In genomic region chr6:158972241-158973233, GRCh38 we compare ENCODE assay signal across 8 cellular contexts. TPM values are rescaled to one million over a fixed set of nuclear protein-coding genes. Genes with fewer than 3 reads are reported as not detected.
DNase-seq lines count a peak whose midpoint lies in the region; ATAC-seq, FAIRE-seq and TF ChIP-seq lines count a peak whose summit lies in the region.

No MANE protein-coding gene starts in this region.

- H3K36me3 ChIP-seq in K562 (ENCODE audit: control insufficient read depth, insufficient read depth, low read length): no peaks in the 10 kb centered on the region

- POLR2A ChIA-PET in K562 (lab: Yijun Ruan, JAX): interaction anchor here (0.7 kb wide), 1 partner anchor 153 kb away, joined by 3 read pairs; the partner anchor contains the start of gene EZR

- no TSS peak for BruUV-seq in K562 (replicated peaks; lab: Mats Ljungman, UMichigan)

- peaks cover 17 to 18% of the 10 kb centered on the region in 2 donors for H3K36me3 Mint-ChIP-seq in stimulated activated naive B cell treated with anti-CD40 and anti-IgM and Interleukin-4, amounts not matched to agents 10 μg/mL and 1 μg/mL and 100 μg/mL, for 72 hours

- no peaks in the 10 kb centered on the region for H3K4me1 ChIP-seq in K562 (replicated peaks in 1 of 2; ENCODE audit: control insufficient read depth in 2 of 2, insufficient read depth in 2 of 2, low read length in 2 of 2)

- ATAC-seq in K562: peak; percentile 83
- peak; percentile 59 to 65 for ATAC-seq in stimulated activated naive B cell treated with anti-CD40 and anti-IgM and Interleukin-4, amounts not matched to agents 10 μg/mL and 1 μg/mL and 100 μg/mL, for 72 hours (replicated peaks)
- ATAC-seq in GM21723 (IDR thresholded peaks at IDR 0.05; ENCODE audit: unreplicated experiment): no peak

- peaks cover 7% of the 10 kb centered on the region in 2 donors for H3K9me3 Mint-ChIP-seq in stimulated activated naive B cell treated with anti-CD40 and anti-IgM and Interleukin-4, amounts not matched to agents 10 μg/mL and 1 μg/mL and 100 μg/mL, for 72 hours

- in situ Hi-C loops in GM13976 (cut with MboI; ENCODE audit: low sequenced_read_pairs, unreplicated experiment): loop anchor here (5.0 to 25.0 kb wide), 2 partner anchors 260 to 760 kb away; no protein-coding TSS in a partner anchor
- in situ Hi-C loops in K562 (cut with MboI): loop anchor here (5.0 to 10.0 kb wide), 2 partner anchors 180 to 758 kb away; no protein-coding TSS in a partner anchor

- intact Hi-C loops in K562 (cut with micrococcal nuclease): loop anchor here (1.0 to 5.0 kb wide), 4 partner anchors 179 to 750 kb away; no protein-coding TSS in a partner anchor

- CTCF ChIA-PET in K562 (lab: Yijun Ruan, JAX; ENCODE audit: low intra/inter-chr PET ratio): interaction anchor here (0.7 to 3.4 kb wide), 13 partner anchors 14 to 758 kb away, joined by 3 to 49 read pairs (median 5); no protein-coding TSS in a partner anchor

- TF ChIP-seq CTCF in AG09319 (IDR thresholded peaks at IDR 0.05; ENCODE audit: low read depth, low read length): peak; percentile 27
- peak; percentile 27 for TF ChIP-seq CTCF in GM13976 (IDR thresholded peaks at IDR 0.05; ENCODE audit: borderline replicate concordance, control extremely low read depth, extremely low read depth, insufficient read depth, missing control alignments)
- TF ChIP-seq CTCF in K562 (IDR thresholded peaks at IDR 0.05 in 2 of 3, conservative IDR thresholded peaks at IDR 0.05 in 1 of 3; ENCODE audit: insufficient read depth in 2 of 3, low read depth in 1 of 3, low read length in 3 of 3): peak; percentile 41 to 86 (median 51); a peak in 4 of 6 replicates

- no peak overlapping the region for H3K4me3 ChIP-seq in K562

- FAIRE-seq in K562 (lab: Jason Lieb, UNC): peak; percentile 88

- no peak overlapping the region for H3K27ac Mint-ChIP-seq in stimulated activated naive B cell treated with anti-CD40 and anti-IgM and Interleukin-4, amounts not matched to agents 10 μg/mL and 1 μg/mL and 100 μg/mL, for 72 hours

- no peak overlapping the region for H3K9ac ChIP-seq in K562 (ENCODE audit: insufficient read depth in 1 of 2, low read depth in 2 of 2, low read length in 2 of 2)

- H3K4me3 Mint-ChIP-seq in stimulated activated naive B cell treated with anti-CD40 and anti-IgM and Interleukin-4, amounts not matched to agents 10 μg/mL and 1 μg/mL and 100 μg/mL, for 72 hours: no peak overlapping the region

- TF ChIP-seq POLR2A in K562 (conservative IDR thresholded peaks at IDR 0.05): no peak

- peak; percentile 98 for TF ChIP-seq RAD21 in K562 (CRISPR knock-in tag; conservative IDR thresholded peaks at IDR 0.05 in 1 of 2, IDR thresholded peaks at IDR 0.05 in 1 of 2)

- no peaks in the 10 kb centered on the region for H3K9me1 ChIP-seq in K562 (ENCODE audit: control insufficient read depth, insufficient read depth, low read length)

- H4K20me1 ChIP-seq in K562 (replicated peaks; ENCODE audit: control insufficient read depth, insufficient read depth, low read length): no peaks in the 10 kb centered on the region

- TF ChIP-seq EP300 in K562 (IDR thresholded peaks at IDR 0.05; ENCODE audit: low read length): no peak

- no peak overlapping the region for H3K27ac ChIP-seq in K562 (ENCODE audit: extremely low read depth, low read depth, low read length)

- no peaks in the 10 kb centered on the region for H3K27me3 Mint-ChIP-seq in stimulated activated naive B cell treated with anti-CD40 and anti-IgM and Interleukin-4, amounts not matched to agents 10 μg/mL and 1 μg/mL and 100 μg/mL, for 72 hours

- no peaks in the 10 kb centered on the region for H3K79me2 ChIP-seq in K562 (ENCODE audit: control insufficient read depth, insufficient read depth, low read length)

- peak; percentile 18 for DNase-seq in AG09319 (ENCODE audit: extremely low read depth, low read depth)
- DNase-seq in GM13976 (ENCODE audit: low spot score): peak; percentile 53
- peak; percentile 27 to 72 for DNase-seq in NCI-H446 (lab: John Stamatoyannopoulos, UW)
- DNase-seq in K562 (ENCODE audit: extremely low read depth in 1 of 4, low spot score in 3 of 4): peak; percentile 49 to 71 (median 52)
- DNase-seq in iPS-NIHi11 (ENCODE audit: low spot score): peak; percentile 42
- no peak for DNase-seq in stimulated activated naive B cell treated with anti-CD40 and anti-IgM and Interleukin-4, amounts not matched to agents 10 μg/mL and 1 μg/mL and 100 μg/mL, for 72 hours
- no peak for DNase-seq in OCI-M2 (lab: John Stamatoyannopoulos, UW; ENCODE audit: unreplicated experiment)

- H3K9me3 ChIP-seq in K562 (replicated peaks; ENCODE audit: control insufficient read depth, insufficient read depth, low read depth, low read length): peaks cover 4% of the 10 kb centered on the region; the same call in 1 of the 2 replicates

- peaks cover 2 to 8% of the 10 kb centered on the region in 2 donors for H3K4me1 Mint-ChIP-seq in stimulated activated naive B cell treated with anti-CD40 and anti-IgM and Interleukin-4, amounts not matched to agents 10 μg/mL and 1 μg/mL and 100 μg/mL, for 72 hours

- no peaks in the 10 kb centered on the region for H3K27me3 ChIP-seq in K562 (ENCODE audit: control insufficient read depth in 2 of 2, insufficient read depth in 2 of 2, low read length in 2 of 2)

- H3K4me2 ChIP-seq in K562 (ENCODE audit: insufficient read depth, low read length): no peak overlapping the region

- H2AFZ ChIP-seq in K562 (ENCODE audit: low read depth, low read length): no peak overlapping the region

- 7% methylated on average over 4 of the region's 4 CpGs for WGBS in K562 (ENCODE audit: insufficient coverage, low coverage, missing lambda C conversion rate)

TF ChIP-seq in K562, 482 proteins besides CTCF, POLR2A, EP300 and RAD21 (continues in another document):
- TF ChIP-seq ZNF143 (CRISPR knock-in tag; IDR thresholded peaks at IDR 0.05) (no peak), TAF9B (IDR thresholded peaks at IDR 0.05; ENCODE audit: partially characterized antibody) (no peak), VEZF1 (CRISPR knock-in tag; IDR thresholded peaks at IDR 0.05) (peak; percentile 28; the same call in 1 of the 2 replicates), NBN (IDR thresholded peaks at IDR 0.05; ENCODE audit: low read depth) (no peak), SMC3 (conservative IDR thresholded peaks at IDR 0.05; ENCODE audit: insufficient read depth, low read depth, low read length) (peak; percentile 92), ZNF518B (CRISPR knock-in tag; IDR thresholded peaks at IDR 0.05) (no peak), ARID2 (IDR thresholded peaks at IDR 0.05) (0 out of 2 replicates have a peak, but pooled peaks have one; percentile 72)

RNA-seq across cellular contexts. Expression of gene RSPH3, which starts 27.5 kb away (rescaled TPM):
- 1.7 TPM in 2 replicates for total RNA-seq in K562 (2011; cell fraction: chromatin; rRNA removed; ENCODE audit: low replicate concordance)
- 0.79 and 0.83 TPM in 2 replicates for total RNA-seq in K562 (2011; cell fraction: nucleolus; rRNA removed)
- 0.88 and 5.3 TPM in 2 replicates for total RNA-seq in K562 (2011; cell fraction: nucleoplasm; rRNA removed)
- total RNA-seq in K562 (2014; rRNA removed) (1.6 and 1.7 TPM in 2 replicates), K562 (2014; rRNA removed; fragmentation: Illumina TruSeq; extraction: Trizol) (1.8 and 1.9 TPM in 2 replicates), K562 (2015; rRNA removed; fragmentation: Illumina TruSeq; extraction: Trizol) (2.0 and 2.3 TPM in 2 replicates), K562 (2021) (2.6 and 2.9 TPM in 2 replicates)
- polyA plus RNA-seq in K562 (2011; rRNA removed) (1.2 and 1.3 TPM in 2 replicates), K562 (2014; fragmentation: Illumina TruSeq; extraction: Trizol) (1.3 and 2.1 TPM in 2 replicates), K562 (2014; fragmentation: Nextera tagmentation; extraction: Ambion mirVana) (under 1 TPM; 0.52 to 0.68 TPM), K562 (2014; rRNA removed) (1.3 and 1.5 TPM in 2 replicates)
- 0.60 and 1.4 TPM in 2 replicates for polyA plus RNA-seq in K562 (2011; cell fraction: cytosol; rRNA removed)
- 0.80 and 1.8 TPM in 2 replicates for polyA plus RNA-seq in K562 (2011; cell fraction: nucleus; rRNA removed)
- 2.9 and 4.4 TPM in 2 replicates for polyA plus RNA-seq in K562 (2012)
- 2.1 and 3.6 TPM in 2 replicates for polyA minus RNA-seq in K562 (2011; rRNA and poly(A)+ RNA removed)
- polyA minus RNA-seq in K562 (2011; cell fraction: cytosol; rRNA and poly(A)+ RNA removed): 2.0 TPM in 2 replicates
- polyA minus RNA-seq in K562 (2011; cell fraction: nucleus; rRNA and poly(A)+ RNA removed): 0.78 and 1.1 TPM in 2 replicates

Comparison
In these comparisons a context has a peak if more than half of its experiments do, and no peak if none do; other contexts are left out.
1. DNase-seq: peak in AG09319 (single experiment), GM13976 (single experiment), NCI-H446 (2 of 2), K562 (4 of 4) and iPS-NIHi11 (single experiment); none in stimulated activated naive B cell treated with anti-CD40 and anti-IgM and Interleukin-4, amounts not matched to agents 10 μg/mL and 1 μg/mL and 100 μg/mL, for 72 hours (single experiment) and OCI-M2 (single experiment).
2. Peak in every context shown above with its lines, with median percentiles within 50 percentile points of each other: CTCF ChIP-seq.